In the genomic region with DNA sequence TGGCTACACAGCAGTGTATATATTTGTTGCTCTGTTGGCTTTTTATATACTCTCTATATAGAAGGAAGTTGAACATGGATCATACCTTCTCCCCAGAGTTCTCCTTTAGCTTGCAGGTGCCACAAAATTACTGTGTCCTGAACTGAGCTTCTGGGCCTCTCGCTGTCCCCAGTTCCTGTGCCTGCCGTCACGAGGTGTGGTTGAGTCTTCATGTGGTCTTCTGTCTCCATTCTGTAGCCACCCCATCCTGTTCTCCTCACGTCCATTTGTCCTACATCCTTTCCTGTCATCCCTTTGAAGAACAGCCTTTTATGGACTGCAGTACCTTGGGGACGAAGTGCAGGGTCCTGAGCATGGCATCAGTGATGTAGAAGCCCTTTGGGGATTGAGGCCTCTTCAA, we compare ENCODE assay signal across 22 cellular contexts. TPM values are rescaled to one million over a fixed set of nuclear protein-coding genes. Genes with fewer than 3 reads are reported as not detected.
A peak's percentile ranks its signal among the peaks of the same experiment; 100 is the strongest.
DNase-seq lines count a peak whose midpoint lies in the region; ATAC-seq, FAIRE-seq and TF ChIP-seq lines count a peak whose summit lies in the region.
"Had no signal": no experiment of that assay in that cellular context is flagged by ENCODE, and none has a peak within 500 bp of the region (broad histone marks: within the 10 kb centered on the region; RNA-seq: fewer than 3 reads in every experiment).

No MANE protein-coding gene starts in this region.

- DNase-seq in T-helper 2 cell treated with Interferon-gamma antibody and Interleukin-4, amounts not matched to agents 5 μg/mL and 100 μg/mL, for 36 hours (ENCODE audit: low spot score): no peak
- DNase-seq in T-helper 2 cell (no peak), GM19239 (ENCODE audit: insufficient read length, low spot score) (no peak), psoas muscle (no peak), activated gamma-delta T cell (lab: John Stamatoyannopoulos, UW) (no peak), HK-2 (ENCODE audit: unreplicated experiment) (no peak)
- no peak for DNase-seq in NK-92 treated with Interleukin-12 subunit alpha and Interleukin-12 subunit beta, amount 100 ng/mL, for 24 hours (lab: John Stamatoyannopoulos, UW)
- DNase-seq: 8988T; erythroblast; HFFc6; mesenchymal stem cell; NCI-H2081; NCI-H526; sigmoid colon; SK-N-SH; stimulated activated CD4-positive, alpha-beta T cell treated with anti-CD3 and anti-CD28 coated beads, Interleukin-4, amount 100 ng/mL, for 1 hour; stimulated activated CD8-positive, alpha-beta memory T cell treated with anti-CD3 and anti-CD28 coated beads, Interleukin-4, amount 100 ng/mL, for 48 hours had no signal

- H3K9me3 Mint-ChIP-seq in T-helper 2 cell treated with Interferon-gamma antibody and Interleukin-4, amounts not matched to agents 5 μg/mL and 100 μg/mL, for 36 hours: no peaks in the 10 kb centered on the region
- H3K9me3 Mint-ChIP-seq in activated naive CD8-positive, alpha-beta T cell (ENCODE audit: low read depth): no peaks in the 10 kb centered on the region
- H3K9me3 Mint-ChIP-seq: HFFc6 had no signal

- no peaks in the 10 kb centered on the region for H3K27me3 Mint-ChIP-seq in T-helper 2 cell treated with Interferon-gamma antibody and Interleukin-4, amounts not matched to agents 5 μg/mL and 100 μg/mL, for 36 hours (ENCODE audit: low read depth)
- no peaks in the 10 kb centered on the region for H3K27me3 Mint-ChIP-seq in activated naive CD8-positive, alpha-beta T cell

- peak overlapping the region; percentile 82 for H3K27ac ChIP-seq in psoas muscle
- H3K27ac ChIP-seq: coronary artery, tibial nerve had no signal

- peaks cover 28% of the 10 kb centered on the region for H3K36me3 Mint-ChIP-seq in T-helper 2 cell treated with Interferon-gamma antibody and Interleukin-4, amounts not matched to agents 5 μg/mL and 100 μg/mL, for 36 hours (ENCODE audit: low read depth)
- H3K36me3 Mint-ChIP-seq in activated naive CD8-positive, alpha-beta T cell: peaks cover 8% of the 10 kb centered on the region

- H3K27ac Mint-ChIP-seq in T-helper 2 cell treated with Interferon-gamma antibody and Interleukin-4, amounts not matched to agents 5 μg/mL and 100 μg/mL, for 36 hours: peak overlapping the region; percentile 48
- peak overlapping the region; percentile 92 for H3K27ac Mint-ChIP-seq in activated naive CD8-positive, alpha-beta T cell
- H3K27ac Mint-ChIP-seq: HFFc6 had no signal

- intact Hi-C loops in psoas muscle (cut with DNase I): no loop called here

- H3K36me3 ChIP-seq in psoas muscle (ENCODE audit: insufficient read depth in 1 of 2, low read depth in 1 of 2): peaks cover 0 to 11% of the 10 kb centered on the region in 2 donors

- H3K9me3 ChIP-seq in psoas muscle: no peaks in the 10 kb centered on the region
- H3K9me3 ChIP-seq: sigmoid colon, SK-N-SH, tibial nerve had no signal

- no peaks in the 10 kb centered on the region for H3K27me3 ChIP-seq in psoas muscle (ENCODE audit: insufficient read depth in 3 of 3, low read length in 2 of 3)
- H3K27me3 ChIP-seq: sigmoid colon, tibial nerve had no signal

- H3K4me1 ChIP-seq in psoas muscle: peaks cover 64% of the 10 kb centered on the region

- 85 to 91% (median 91%) methylated on average over 5 of the region's 5 CpGs for WGBS in psoas muscle, 3 donors

- no peak overlapping the region for H3K4me3 ChIP-seq in psoas muscle
- H3K4me3 ChIP-seq: coronary artery, sigmoid colon, tibial nerve had no signal

- H3K4me3 Mint-ChIP-seq in T-helper 2 cell treated with Interferon-gamma antibody and Interleukin-4, amounts not matched to agents 5 μg/mL and 100 μg/mL, for 36 hours: no peak overlapping the region
- H3K4me3 Mint-ChIP-seq in activated naive CD8-positive, alpha-beta T cell: peak overlapping the region; percentile 66
- H3K4me3 Mint-ChIP-seq: HFFc6 had no signal

- peak; percentile 76 for FAIRE-seq in GM19239 (lab: Jason Lieb, UNC)
- FAIRE-seq: astrocyte had no signal

- ATAC-seq in psoas muscle: no peak
- ATAC-seq: Panc1 had no signal

- TF ChIP-seq CTCF in psoas muscle (IDR thresholded peaks at IDR 0.05): no peak

- peaks cover 45% of the 10 kb centered on the region for H3K4me1 Mint-ChIP-seq in T-helper 2 cell treated with Interferon-gamma antibody and Interleukin-4, amounts not matched to agents 5 μg/mL and 100 μg/mL, for 36 hours (ENCODE audit: low read depth)
- H3K4me1 Mint-ChIP-seq in activated naive CD8-positive, alpha-beta T cell (ENCODE audit: low read depth): peaks cover 74% of the 10 kb centered on the region

RNA-seq across cellular contexts. Expression of a gene that starts 14.5 kb away (rescaled TPM):
- total RNA-seq in psoas muscle: 10 to 100 TPM in 2 of 4 donors, 1 to 10 TPM in 2; 6.9 to 21.2 (median 11.5) TPM
- polyA plus RNA-seq in psoas muscle: 1 to 10 TPM; 2.1 to 6.7 (median 3.3) TPM
